Comparison of ENCODE assay signal across 8 cellular contexts in the genomic region with DNA sequence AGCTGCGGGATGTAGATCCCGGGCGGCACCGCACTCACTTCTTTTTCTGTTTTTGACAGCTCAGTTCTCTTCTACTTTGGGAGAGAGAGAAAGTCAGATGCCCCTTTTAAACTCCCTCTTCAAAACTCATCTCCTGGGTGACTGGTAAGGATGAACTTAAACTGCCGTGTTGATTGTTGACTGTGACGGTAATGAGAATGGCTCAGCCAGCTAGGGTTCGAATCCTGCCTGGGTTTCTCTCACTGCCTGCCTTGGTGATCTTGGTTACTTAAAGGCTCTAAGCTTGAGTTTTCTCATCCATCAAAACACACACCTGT. TPM values are rescaled to one million over a fixed set of nuclear protein-coding genes. Genes with fewer than 3 reads are reported as not detected.
DNase-seq lines count a peak whose midpoint lies in the region; ATAC-seq and TF ChIP-seq lines count a peak whose summit lies in the region.

No MANE protein-coding gene starts in this region.

- ATAC-seq in GM21717 (IDR thresholded peaks at IDR 0.05; ENCODE audit: unreplicated experiment) (peak; percentile 5), GM18520 (IDR thresholded peaks at IDR 0.05; ENCODE audit: unreplicated experiment) (no peak)

- no peak overlapping the region for H3K27ac ChIP-seq in SK-N-MC

- H3K36me3 ChIP-seq in BJ (ENCODE audit: control insufficient read depth, insufficient read depth, low read length) (no peaks in the 10 kb centered on the region), SK-N-MC (ENCODE audit: insufficient read depth, low read length) (no peaks in the 10 kb centered on the region)

- no peak for TF ChIP-seq CTCF in BJ (IDR thresholded peaks at IDR 0.05; ENCODE audit: insufficient read depth, low read depth, low read length)

- no peaks in the 10 kb centered on the region for H3K9me3 ChIP-seq in SK-N-MC (ENCODE audit: low read depth, low read length)

- DNase-seq in BJ (ENCODE audit: low read depth) (no peak), SK-N-MC (ENCODE audit: low read depth, low spot score) (no peak), fibroblast of peridontal ligament (ENCODE audit: extremely low read depth) (peak; percentile 42), pons (ENCODE audit: low spot score) (peak; percentile 35), NCI-H446 treated with DMSO at 0.1 percent for 48 hours (lab: John Stamatoyannopoulos, UW) (no peak), HuH-7.5 (ENCODE audit: low spot score) (no peak)

- H3K27me3 ChIP-seq in BJ (ENCODE audit: control insufficient read depth, insufficient read depth, low read length), result 0 out of 2 replicates have a peak, but pooled peaks cover 2% of the 10 kb centered on the region

- H3K9ac ChIP-seq in SK-N-MC (ENCODE audit: insufficient read length), result peak overlapping the region; percentile 62

- H3K4me3 ChIP-seq in BJ (ENCODE audit: low read depth, low read length) (peak overlapping the region; percentile 76), SK-N-MC (peak overlapping the region; percentile 91)

- POLR2A ChIA-PET in BJ (lab: Charles Lee), result interaction anchor here (0.9 kb wide), 1 partner anchor 10 kb away, joined by 3 read pairs; no protein-coding TSS in a partner anchor

- CTCF ChIA-PET in BJ (lab: Yijun Ruan, JAX), result interaction anchor here (0.9 kb wide), 1 partner anchor 51 kb away, joined by 3 read pairs; no protein-coding TSS in a partner anchor

RNA-seq across cellular contexts. Expression of a gene that starts 0.7 kb away (rescaled TPM):
- 2.4 and 5.0 TPM in 2 replicates for polyA plus RNA-seq in BJ (2011; rRNA removed)
- 1.1 and 1.8 TPM in 2 replicates for polyA minus RNA-seq in BJ (2011; rRNA and poly(A)+ RNA removed)

Comparison
In these comparisons a context has a peak if more than half of its experiments do, and no peak if none do; other contexts are left out.
1. DNase-seq: peak in fibroblast of peridontal ligament (single experiment) and pons (single experiment); none in BJ (single experiment), SK-N-MC (single experiment), NCI-H446 treated with DMSO at 0.1 percent for 48 hours (single experiment) and HuH-7.5 (single experiment).